ENCODE assay signal across 15 cellular contexts in genomic region chr5:157598350-157598936, GRCh38. TPM values are rescaled to one million over a fixed set of nuclear protein-coding genes. Genes with fewer than 3 reads are reported as not detected.
A peak's percentile ranks its signal among the peaks of the same experiment; 100 is the strongest.
DNase-seq lines count a peak whose midpoint lies in the region; ATAC-seq and TF ChIP-seq lines count a peak whose summit lies in the region.
"Had no signal": no experiment of that assay in that cellular context is flagged by ENCODE, and none has a peak within 500 bp of the region (broad histone marks: within the 10 kb centered on the region; RNA-seq: fewer than 3 reads in every experiment).

No MANE protein-coding gene starts in this region.

- H3K27ac ChIP-seq in IMR-90 (ENCODE audit: insufficient read depth, low read length) (no peak overlapping the region), Karpas-422 (ENCODE audit: low read length) (no peak overlapping the region)
- H3K27ac ChIP-seq: 22Rv1, body of pancreas, foreskin keratinocyte had no signal

- no peak overlapping the region for H3K23ac ChIP-seq in IMR-90 (ENCODE audit: low read depth, low read length)

- H3K9me3 ChIP-seq in IMR-90 (ENCODE audit: control insufficient read depth, insufficient read depth, low read length) (no peaks in the 10 kb centered on the region), Karpas-422 (ENCODE audit: low read length) (no peaks in the 10 kb centered on the region)
- H3K9me3 ChIP-seq: body of pancreas had no signal

- peaks cover 27% of the 10 kb centered on the region for H3K36me3 Mint-ChIP-seq in activated naive CD8-positive, alpha-beta T cell treated with anti-CD3 and anti-CD28 coated beads for 36 hours

- no peak overlapping the region for H3K4ac ChIP-seq in IMR-90 (ENCODE audit: low read depth, low read length)

- H3K4me1 ChIP-seq in IMR-90 (ENCODE audit: control insufficient read depth, insufficient read depth, low read length) (peaks cover 4% of the 10 kb centered on the region), Karpas-422 (ENCODE audit: low read length) (peaks cover 55% of the 10 kb centered on the region)
- H3K4me1 ChIP-seq: body of pancreas had no signal

- H3K4me3 ChIP-seq in IMR-90 (ENCODE audit: insufficient read depth, low read depth, low read length) (no peak overlapping the region), Karpas-422 (ENCODE audit: low read length) (no peak overlapping the region)
- H3K4me3 ChIP-seq: body of pancreas had no signal

- H3K14ac ChIP-seq in IMR-90 (replicated peaks; ENCODE audit: low read depth, low read length), result no peak overlapping the region

- H3K79me2 ChIP-seq in Karpas-422 (ENCODE audit: low read length), result no peaks in the 10 kb centered on the region

- WGBS in IMR-90 (ENCODE audit: extremely low coverage in 2 of 2, insufficient read length in 1 of 2), 2 experiments, result no CpG with 5 or more reads among the region's 2 CpGs

- no peak overlapping the region for H4K91ac ChIP-seq in IMR-90 (ENCODE audit: insufficient read depth, low read depth, low read length)

- H3K9me1 ChIP-seq in IMR-90 (ENCODE audit: insufficient read depth, low read length), result peaks cover 13% of the 10 kb centered on the region; the same call in 1 of the 2 replicates

- no peak overlapping the region for H3K56ac ChIP-seq in IMR-90 (ENCODE audit: extremely low read depth, insufficient read depth, low read length)

- no peaks in the 10 kb centered on the region for H3K27me3 ChIP-seq in IMR-90 (ENCODE audit: control insufficient read depth, insufficient read depth, low read length)
- no peaks in the 10 kb centered on the region for H3K27me3 ChIP-seq in Karpas-422 (ENCODE audit: low read length)
- H3K27me3 ChIP-seq: body of pancreas, foreskin keratinocyte had no signal

- H2AK9ac ChIP-seq in IMR-90 (replicated peaks; ENCODE audit: low read depth, low read length, poor library complexity), result no peak overlapping the region

- H4K20me1 ChIP-seq in IMR-90 (ENCODE audit: insufficient read depth, low read length), result no peaks in the 10 kb centered on the region
- H4K20me1 ChIP-seq in Karpas-422 (ENCODE audit: insufficient read depth, low read depth, low read length), result no peaks in the 10 kb centered on the region

- H3K4me2 ChIP-seq in IMR-90 (ENCODE audit: low read depth, low read length), result no peak overlapping the region
- no peak overlapping the region for H3K4me2 ChIP-seq in Karpas-422 (ENCODE audit: low read depth, low read length, poor library complexity, severe bottlenecking)

- TF ChIP-seq POLR2A in IMR-90 (IDR thresholded peaks at IDR 0.05; ENCODE audit: low read depth, low read length), result no peak

- no peak overlapping the region for H4K8ac ChIP-seq in IMR-90 (ENCODE audit: low read depth in 2 of 2, low read length in 2 of 2)

- in situ Hi-C loops in IMR-90 (cut with MboI; ENCODE audit: low sequenced_read_pairs), result no loop called here

- CTCF ChIA-PET in IMR-90 (lab: Yijun Ruan, JAX), result interaction anchor here (0.9 kb wide), 1 partner anchor 11 kb away, joined by 3 read pairs; no protein-coding TSS in a partner anchor

- H3K27me3 Mint-ChIP-seq in activated naive CD8-positive, alpha-beta T cell treated with anti-CD3 and anti-CD28 coated beads for 36 hours, result peaks cover 8% of the 10 kb centered on the region
- H3K27me3 Mint-ChIP-seq: naive thymus-derived CD4-positive, alpha-beta T cell had no signal

- intact Hi-C loops in IMR-90 (cut with micrococcal nuclease), result no loop called here

- peaks cover 14% of the 10 kb centered on the region for H3K9me3 Mint-ChIP-seq in activated naive CD8-positive, alpha-beta T cell treated with anti-CD3 and anti-CD28 coated beads for 36 hours
- H3K9me3 Mint-ChIP-seq: naive thymus-derived CD4-positive, alpha-beta T cell had no signal

- no TSS peak for BruUV-seq in IMR-90 (replicated peaks; lab: Mats Ljungman, UMichigan)

- POLR2A ChIA-PET in IMR-90 (lab: Charles Lee; ENCODE audit: unreplicated experiment), result no interaction called here

- H3K36me3 ChIP-seq in IMR-90 (ENCODE audit: control insufficient read depth, insufficient read depth, low read length), result no peaks in the 10 kb centered on the region
- H3K36me3 ChIP-seq in Karpas-422 (ENCODE audit: insufficient read depth, low read length), result no peaks in the 10 kb centered on the region

- no peak overlapping the region for H4K5ac ChIP-seq in IMR-90 (ENCODE audit: low read depth, low read length)

- H2AK5ac ChIP-seq in IMR-90 (ENCODE audit: low read depth, low read length), result no peak overlapping the region

- H2AFZ ChIP-seq in IMR-90 (replicated peaks; ENCODE audit: low read length, poor library complexity) (no peak overlapping the region), Karpas-422 (ENCODE audit: low read length) (no peak overlapping the region)

- no peak for TF ChIP-seq CTCF in IMR-90 (conservative IDR thresholded peaks at IDR 0.05; ENCODE audit: low read depth, low read length)

- H2BK20ac ChIP-seq in IMR-90 (ENCODE audit: low read depth, low read length), result no peak overlapping the region

- H3K9ac ChIP-seq in IMR-90 (ENCODE audit: low read depth, low read length) (no peak overlapping the region), Karpas-422 (ENCODE audit: low read length) (no peak overlapping the region)

- H2BK120ac ChIP-seq in IMR-90 (ENCODE audit: low read depth, low read length), result no peak overlapping the region

- no peak for TF ChIP-seq RAD21 in IMR-90 (IDR thresholded peaks at IDR 0.05; ENCODE audit: low read length)

- H3K79me1 ChIP-seq in IMR-90 (ENCODE audit: low read depth in 1 of 2, low read length in 2 of 2), result no peaks in the 10 kb centered on the region

- DNase-seq in NCI-H2171 treated with DMSO at 0.1 percent for 48 hours (lab: John Stamatoyannopoulos, UW) (peak; percentile 18), NCI-H2171 (lab: John Stamatoyannopoulos, UW) (no peak), IMR-90 (no peak), Karpas-422 (no peak)
- DNase-seq in activated naive CD8-positive, alpha-beta T cell treated with anti-CD3 and anti-CD28 coated beads for 36 hours, result no peak
- DNase-seq: body of pancreas; effector CD8-positive, alpha-beta T cell; foreskin keratinocyte; naive thymus-derived CD4-positive, alpha-beta T cell; NCI-H187 treated with DMSO at 0.1 percent for 48 hours had no signal

- no peak overlapping the region for H2BK5ac ChIP-seq in IMR-90 (ENCODE audit: low read depth, low read length, poor library complexity, severe bottlenecking)

- ATAC-seq in GM19463 (IDR thresholded peaks at IDR 0.05; ENCODE audit: unreplicated experiment) (peak; percentile 12), IMR-90 (ENCODE audit: low read depth) (no peak), GM19395 (IDR thresholded peaks at IDR 0.05; ENCODE audit: unreplicated experiment) (no peak), GM18868 (IDR thresholded peaks at IDR 0.05; ENCODE audit: unreplicated experiment) (no peak)
- ATAC-seq: body of pancreas; foreskin keratinocyte; naive thymus-derived CD4-positive, alpha-beta T cell; sciatic nerve had no signal

- H3K4me1 Mint-ChIP-seq in activated naive CD8-positive, alpha-beta T cell treated with anti-CD3 and anti-CD28 coated beads for 36 hours, result peaks cover 76% of the 10 kb centered on the region

- H2BK15ac ChIP-seq in IMR-90 (ENCODE audit: low read depth, low read length), result no peak overlapping the region

- H3K9me2 ChIP-seq in Karpas-422 (replicated peaks; ENCODE audit: insufficient read depth, low read length), result no peaks in the 10 kb centered on the region

- H3K27ac Mint-ChIP-seq in activated naive CD8-positive, alpha-beta T cell treated with anti-CD3 and anti-CD28 coated beads for 36 hours, result peak overlapping the region; percentile 79

- no peak overlapping the region for H3K4me3 Mint-ChIP-seq in activated naive CD8-positive, alpha-beta T cell treated with anti-CD3 and anti-CD28 coated beads for 36 hours

- dilution Hi-C loops in IMR-90 (cut with HindIII; ENCODE audit: low sequenced_read_pairs, unreplicated experiment), result no loop called here

- no peak overlapping the region for H3K18ac ChIP-seq in IMR-90 (ENCODE audit: low read depth, low read length)

TF ChIP-seq in IMR-90, 13 proteins besides CTCF, POLR2A, EP300 and RAD21:
- TF ChIP-seq NFE2L2 (IDR thresholded peaks at IDR 0.05; ENCODE audit: low read depth, low read length) (peak; percentile 59), RCOR1 (IDR thresholded peaks at IDR 0.05; ENCODE audit: insufficient replicate concordance, low read length) (no peak)
TF ChIP-seq in IMR-90: peak in this region for 1.

RNA-seq across cellular contexts. Expression of gene ADAM19, which starts 22.9 kb away (rescaled TPM):
- total RNA-seq in IMR-90 (2012; rRNA removed), result 35.5 and 38.3 TPM in 2 replicates
- polyA plus RNA-seq in IMR-90 (2012; rRNA removed), result 47.8 and 49.2 TPM in 2 replicates
- polyA plus RNA-seq in IMR-90 (2012; cell fraction: cytosol; rRNA removed), result 25.7 and 37.1 TPM in 2 replicates
- 70.4 and 79.6 TPM in 2 replicates for polyA plus RNA-seq in IMR-90 (2012; cell fraction: nucleus; rRNA removed; ENCODE audit: low replicate concordance)
- 1 to 10 TPM; 2.8 to 3.5 TPM for total RNA-seq in activated naive CD8-positive, alpha-beta T cell treated with anti-CD3 and anti-CD28 coated beads for 36 hours
- total RNA-seq in Karpas-422 (2014; rRNA removed; shearing (Covaris generic); ENCODE audit: low replicate concordance), result 4.9 and 5.7 TPM in 2 replicates

RNA-seq across cellular contexts. Expression of gene SOX30, which starts 53.8 kb away (rescaled TPM):
- not detected in 2 replicates for total RNA-seq in IMR-90 (2012; rRNA removed)
- not detected in 2 replicates for polyA plus RNA-seq in IMR-90 (2012; rRNA removed)
- 0.02 and 0.04 TPM in 2 replicates for polyA plus RNA-seq in IMR-90 (2012; cell fraction: cytosol; rRNA removed)
- polyA plus RNA-seq in IMR-90 (2012; cell fraction: nucleus; rRNA removed; ENCODE audit: low replicate concordance), result 0.06 TPM in 1 of 2 replicates, not detected in the other
- not detected for total RNA-seq in activated naive CD8-positive, alpha-beta T cell treated with anti-CD3 and anti-CD28 coated beads for 36 hours
- not detected in 2 replicates for total RNA-seq in Karpas-422 (2014; rRNA removed; shearing (Covaris generic); ENCODE audit: low replicate concordance)
- total RNA-seq: body of pancreas had no signal
